ENCODE assay signal across 18 cellular contexts in the genomic region with DNA sequence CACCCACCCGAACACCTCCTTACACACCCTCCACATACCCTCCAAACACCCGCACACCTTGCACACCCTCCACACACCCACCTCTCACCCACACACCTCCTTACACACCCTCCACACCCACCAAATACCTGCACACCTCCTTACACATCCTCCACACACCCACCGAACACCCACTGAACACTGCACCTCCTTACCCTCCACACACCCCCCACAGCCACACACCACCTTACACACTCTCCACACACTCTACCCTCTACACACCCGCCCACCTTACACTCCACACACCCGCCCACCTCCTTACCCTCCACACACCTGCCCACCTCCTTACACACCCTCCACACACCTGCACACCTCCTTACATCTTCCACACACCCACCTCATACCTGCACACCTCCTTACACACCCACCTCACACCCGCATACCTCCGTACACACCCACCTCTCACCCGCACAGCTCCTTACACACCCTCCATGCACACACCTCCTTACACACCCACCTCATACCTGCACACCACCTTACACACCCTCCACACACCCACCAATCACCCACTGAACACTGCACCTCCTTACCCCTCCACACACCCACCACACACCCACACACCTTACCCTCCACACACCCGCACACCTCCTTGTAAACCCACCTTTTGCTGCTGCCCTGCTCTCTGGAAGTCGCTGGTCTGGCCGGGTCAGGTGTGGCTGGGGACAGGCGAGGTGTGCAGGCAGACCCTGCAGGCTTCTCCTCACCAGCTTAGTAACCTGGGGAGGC. TPM values are rescaled to one million over a fixed set of nuclear protein-coding genes. Genes with fewer than 3 reads are reported as not detected.
DNase-seq lines count a peak whose midpoint lies in the region; ATAC-seq and TF ChIP-seq lines count a peak whose summit lies in the region.
"Had no signal": no experiment of that assay in that cellular context is flagged by ENCODE, and none has a peak within 500 bp of the region (broad histone marks: within the 10 kb centered on the region; RNA-seq: fewer than 3 reads in every experiment).

No MANE protein-coding gene starts in this region.

- H3K4me1 ChIP-seq in H9 (ENCODE audit: insufficient read depth, low read length) (no peaks in the 10 kb centered on the region), left ventricle myocardium inferior (peaks cover 94% of the 10 kb centered on the region), skeletal muscle tissue (ENCODE audit: control insufficient read depth in 3 of 3, insufficient read depth in 3 of 3, low read length in 3 of 3) (peaks cover 75 to 100% (median 98%) of the 10 kb centered on the region in 3 donors), left lung (peaks cover 13 to 22% of the 10 kb centered on the region in 2 donors)

- no peaks in the 10 kb centered on the region for H4K20me1 ChIP-seq in H9 (ENCODE audit: control insufficient read depth, insufficient read depth, insufficient read length)

- H3K27ac ChIP-seq in H9 (ENCODE audit: insufficient read length, low read depth, low read length) (no peak overlapping the region), left ventricle myocardium inferior (replicated peaks) (peak overlapping the region; percentile 96), skeletal muscle tissue (ENCODE audit: low read depth, low read length) (peak overlapping the region; percentile 87), left lung (no peak overlapping the region)
- H3K27ac ChIP-seq: HL-60, PC-9 had no signal

- H3K79me1 ChIP-seq in H9 (ENCODE audit: insufficient read depth, low read depth, low read length, poor library complexity, severe bottlenecking), result no peaks in the 10 kb centered on the region

- peaks cover 0 to 10% (median 3%) of the 10 kb centered on the region in 3 experiments; a peak in 3 of 7 replicates for H3K36me3 Mint-ChIP-seq in H9 (ENCODE audit: insufficient read depth in 1 of 3, low read depth in 3 of 3)

- H3K23me2 ChIP-seq in H9 (ENCODE audit: insufficient read length, low read depth, low read length, poor library complexity, severe bottlenecking), result no peaks in the 10 kb centered on the region

- H4K5ac ChIP-seq in H9 (ENCODE audit: insufficient read length, low read depth, low read length), result no peak overlapping the region

- H3K23ac ChIP-seq in H9 (ENCODE audit: insufficient read length, low read depth, low read length), result no peak overlapping the region

- H3K14ac ChIP-seq in H9 (ENCODE audit: insufficient read depth, low read length), result no peak overlapping the region

- H3K56ac ChIP-seq in H9 (ENCODE audit: insufficient read length, low read depth, low read length), result no peak overlapping the region

- peak overlapping the region in 1 of 3 experiments; percentile 27; a peak in 1 of 7 replicates for H3K27ac Mint-ChIP-seq in H9

- H2AFZ ChIP-seq in H9 (ENCODE audit: low read length), result no peak overlapping the region
- H2AFZ ChIP-seq: PC-9 had no signal

- H3K4me3 ChIP-seq in left ventricle myocardium inferior, result peak overlapping the region; percentile 7
- H3K4me3 ChIP-seq in skeletal muscle tissue (ENCODE audit: low read length in 3 of 3), result peak overlapping the region in 2 of 3 donors; percentile 48 to 69
- H3K4me3 ChIP-seq in left lung, result no peak overlapping the region
- H3K4me3 ChIP-seq: PC-9 had no signal

- ATAC-seq in left lung, result no peak

- intact Hi-C loops in left ventricle myocardium inferior (cut with micrococcal nuclease), result no loop called here
- intact Hi-C loops in left lung (cut with DNase I), result no loop called here

- no peak overlapping the region for H3K4me2 ChIP-seq in H9 (ENCODE audit: insufficient read depth, insufficient read length, low read length)
- H3K4me2 ChIP-seq: PC-9 had no signal

- no peak overlapping the region for H4K91ac ChIP-seq in H9 (ENCODE audit: insufficient read length, low read depth, low read length)

- H3K9ac ChIP-seq in H9 (ENCODE audit: extremely low read depth, insufficient read length, low read length) (no peak overlapping the region), skeletal muscle tissue (ENCODE audit: low read depth in 1 of 3, low read length in 3 of 3) (peak overlapping the region; percentile 71 to 85 (median 76))

- H3K9me3 ChIP-seq in H9 (ENCODE audit: control insufficient read depth, low read depth, low read length), result no peaks in the 10 kb centered on the region
- no peaks in the 10 kb centered on the region for H3K9me3 ChIP-seq in left ventricle myocardium inferior (replicated peaks)
- no peaks in the 10 kb centered on the region for H3K9me3 ChIP-seq in skeletal muscle tissue (ENCODE audit: control insufficient read depth in 3 of 3, low read length in 3 of 3)
- no peaks in the 10 kb centered on the region for H3K9me3 ChIP-seq in left lung

- WGBS in H9 (ENCODE audit: extremely low coverage, insufficient read length, low lambda C conversion rate), result 100% methylated on average over 6 of the region's 12 CpGs

- H3K4ac ChIP-seq in H9 (ENCODE audit: low read depth, low read length), result no peak overlapping the region

- H2BK12ac ChIP-seq in H9 (ENCODE audit: insufficient read length, low read depth, low read length), result no peak overlapping the region

- TF ChIP-seq CTCF in H9 (conservative IDR thresholded peaks at IDR 0.05) (no peak), left ventricle myocardium inferior (IDR thresholded peaks at IDR 0.05; ENCODE audit: borderline replicate concordance) (no peak), left lung (IDR thresholded peaks at IDR 0.05) (no peak)

- H3K36me3 ChIP-seq in left ventricle myocardium inferior, result peaks cover 31% of the 10 kb centered on the region
- peaks cover 35 to 41% (median 36%) of the 10 kb centered on the region in 3 donors for H3K36me3 ChIP-seq in skeletal muscle tissue (ENCODE audit: control insufficient read depth in 3 of 3, insufficient read depth in 3 of 3, low read length in 3 of 3)
- H3K36me3 ChIP-seq in left lung, result peaks cover 0 to 33% of the 10 kb centered on the region in 2 donors

- no peak overlapping the region for H4K8ac ChIP-seq in H9 (replicated peaks; ENCODE audit: insufficient read length, low read depth, low read length)

- H3K4me1 Mint-ChIP-seq in H9, result peaks cover 4 to 15% of the 10 kb centered on the region in 2 experiments; a peak in 3 of 4 replicates
- H3K4me1 Mint-ChIP-seq: CD4-positive, alpha-beta memory T cell had no signal

- no peaks in the 10 kb centered on the region for H3K27me3 Mint-ChIP-seq in H9 (ENCODE audit: low read depth)
- H3K27me3 Mint-ChIP-seq: CD4-positive, alpha-beta memory T cell had no signal

- H2BK5ac ChIP-seq in H9 (ENCODE audit: insufficient read length, low read length), result no peak overlapping the region

- H3K27me3 ChIP-seq in H9 (ENCODE audit: insufficient read depth, low read length), result no peaks in the 10 kb centered on the region
- no peaks in the 10 kb centered on the region for H3K27me3 ChIP-seq in left ventricle myocardium inferior (ENCODE audit: low read depth)
- H3K27me3 ChIP-seq in skeletal muscle tissue (ENCODE audit: control insufficient read depth in 3 of 3, insufficient read depth in 3 of 3, low read length in 3 of 3), result no peaks in the 10 kb centered on the region
- no peaks in the 10 kb centered on the region for H3K27me3 ChIP-seq in left lung

- no peak overlapping the region for H3T11ph ChIP-seq in H9 (ENCODE audit: low read length)

- H3K9me3 Mint-ChIP-seq in H9, result no peaks in the 10 kb centered on the region
- H3K9me3 Mint-ChIP-seq: CD4-positive, alpha-beta memory T cell had no signal

- H3K79me2 ChIP-seq in H9 (ENCODE audit: insufficient read depth, low read length), result no peaks in the 10 kb centered on the region

- no peak overlapping the region for H3K18ac ChIP-seq in H9 (ENCODE audit: insufficient read length, low read depth, low read length)

- no peak overlapping the region for H2BK15ac ChIP-seq in H9 (ENCODE audit: low read depth, low read length)

- no peak overlapping the region for H2BK120ac ChIP-seq in H9 (ENCODE audit: low read depth, low read length, poor library complexity, severe bottlenecking)

- no peak overlapping the region for H3K4me3 Mint-ChIP-seq in H9
- H3K4me3 Mint-ChIP-seq: CD4-positive, alpha-beta memory T cell had no signal

- no peak overlapping the region for H2BK20ac ChIP-seq in H9 (ENCODE audit: low read depth, low read length, poor library complexity, severe bottlenecking)

- DNase-seq in activated effector memory CD4-positive, alpha-beta T cell treated with anti-CD3 and anti-CD28 coated beads, Interleukin-2, amount 50 U/mL, for 16 hours, result peak; percentile 53
- no peak for DNase-seq in activated effector memory CD4-positive, alpha-beta T cell treated with Interleukin-2 at 50 U/mL for 16 hours
- DNase-seq in H9, result peak; percentile 14
- DNase-seq in left ventricle myocardium inferior, result no peak
- DNase-seq in activated CD4-positive, alpha-beta T cell treated with anti-CD3 and anti-CD28 coated beads, Interleukin-2, amount 50 U/mL, for 1 hour, result no peak
- DNase-seq in HCEC 1CT, result no peak
- DNase-seq in left lung, result no peak
- DNase-seq: Calu3; CD4-positive, alpha-beta memory T cell; DMS79; NCI-H1105 treated with DMSO at 0.1 percent for 48 hours; NCI-H1694 treated with DMSO at 0.1 percent for 48 hours; NCI-H2107; NCI-H2227 treated with DMSO at 0.1 percent for 48 hours; NCI-H524; PC-9 had no signal

- no peak overlapping the region for H2AK5ac ChIP-seq in H9 (ENCODE audit: insufficient read length, low read length)

RNA-seq across cellular contexts. Expression of a gene that starts 38.4 kb away (rescaled TPM):
- total RNA-seq in H9 (2021) (25.8 and 26.0 TPM in 2 replicates), left ventricle myocardium inferior (357 TPM), skeletal muscle tissue (64.7 TPM), left lung (10 to 100 TPM; 14.5 to 20.3 TPM)

Comparison
In these comparisons a context has a peak if more than half of its experiments do, and no peak if none do; other contexts are left out.
1. DNase-seq: peak in activated effector memory CD4-positive, alpha-beta T cell treated with anti-CD3 and anti-CD28 coated beads, Interleukin-2, amount 50 U/mL, for 16 hours (single experiment) and H9 (single experiment); none in activated effector memory CD4-positive, alpha-beta T cell treated with Interleukin-2 at 50 U/mL for 16 hours (single experiment), left ventricle myocardium inferior (single experiment), activated CD4-positive, alpha-beta T cell treated with anti-CD3 and anti-CD28 coated beads, Interleukin-2, amount 50 U/mL, for 1 hour (single experiment), HCEC 1CT (single experiment) and left lung (0 of 2).
2. H3K27ac ChIP-seq: peak in left ventricle myocardium inferior (single experiment) and skeletal muscle tissue (single experiment); none in H9 (single experiment) and left lung (0 of 2).
3. H3K4me3 ChIP-seq: peak in left ventricle myocardium inferior (single experiment) and skeletal muscle tissue (2 of 3); none in left lung (0 of 2).